Comparison of ENCODE assay signal across 8 cellular contexts in the genomic region with DNA sequence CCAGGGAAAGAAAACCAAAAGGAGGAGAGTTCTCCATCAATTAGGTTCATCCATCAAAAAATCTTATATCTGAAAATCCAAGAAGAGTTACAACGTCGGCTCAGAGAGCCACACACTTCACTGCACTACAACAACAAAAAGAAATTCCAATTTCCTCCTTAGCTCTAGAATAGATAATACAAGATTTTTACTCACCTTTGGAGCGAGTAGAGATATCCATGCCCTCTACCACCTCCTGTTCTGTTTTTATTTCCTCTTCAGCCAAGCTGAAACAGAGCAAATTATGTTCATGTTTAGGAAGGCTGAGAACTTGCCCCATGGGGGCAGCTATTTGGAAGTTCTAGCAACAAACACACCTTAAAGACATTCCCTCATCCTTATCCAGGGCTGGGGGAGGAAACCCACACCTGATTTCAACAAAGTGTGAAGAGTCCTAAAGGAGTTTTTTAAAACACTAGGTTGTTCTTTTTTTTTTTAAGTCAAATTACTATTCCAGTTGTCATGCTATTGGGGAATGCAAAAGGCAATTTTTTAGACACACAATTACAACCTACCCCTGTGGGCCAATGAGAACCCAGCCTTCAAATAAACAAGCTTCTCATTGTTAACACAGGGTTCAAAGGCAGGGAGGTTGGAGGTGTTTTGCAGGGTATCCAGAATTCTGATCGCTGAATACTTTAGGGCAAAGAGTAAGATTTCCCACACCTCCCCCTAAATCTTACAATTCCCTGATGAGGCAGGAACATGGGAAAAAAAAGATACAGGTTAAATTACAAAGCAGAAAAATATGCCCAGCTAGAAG. TPM values are rescaled to one million over a fixed set of nuclear protein-coding genes. Genes with fewer than 3 reads are reported as not detected.
DNase-seq lines count a peak whose midpoint lies in the region; ATAC-seq and TF ChIP-seq lines count a peak whose summit lies in the region.

No MANE protein-coding gene starts in this region.

- peaks cover 68% of the 10 kb centered on the region for H3K4me1 ChIP-seq in iPS-18a (ENCODE audit: control insufficient read depth, low read depth, low read length)
- H3K4me1 ChIP-seq in rectal smooth muscle tissue (ENCODE audit: control insufficient read depth, insufficient read depth, low read length), result peaks cover 56% of the 10 kb centered on the region

- TF ChIP-seq CTCF in VCaP (conservative IDR thresholded peaks at IDR 0.05) (no peak), foreskin fibroblast (IDR thresholded peaks at IDR 0.05; ENCODE audit: low read depth, low read length) (no peak)

- H3K4me3 ChIP-seq in iPS-18a (ENCODE audit: low read length), result peak overlapping the region; percentile 11
- H3K4me3 ChIP-seq in rectal smooth muscle tissue (ENCODE audit: low read length), result no peak overlapping the region
- no peak overlapping the region for H3K4me3 ChIP-seq in foreskin fibroblast (ENCODE audit: low read depth in 1 of 2, low read length in 2 of 2)

- DNase-seq in G401 (ENCODE audit: low spot score) (peak; percentile 55), foreskin fibroblast (no peak), NCI-H1048 (lab: John Stamatoyannopoulos, UW) (no peak)

- ATAC-seq in GM21619 (IDR thresholded peaks at IDR 0.05; ENCODE audit: unreplicated experiment) (no peak), HG02970 (IDR thresholded peaks at IDR 0.05; ENCODE audit: low FRiP score, unreplicated experiment) (no peak)

- in situ Hi-C loops in G401 (cut with HindIII; ENCODE audit: low sequenced_read_pairs), result no loop called here

- H3K9me3 ChIP-seq in iPS-18a (ENCODE audit: control insufficient read depth, low read depth, low read length), result no peaks in the 10 kb centered on the region

- H3K27ac ChIP-seq in VCaP (peak overlapping the region; percentile 100; the same call in 1 of the 2 replicates), iPS-18a (ENCODE audit: low read length) (peak overlapping the region; percentile 12), rectal smooth muscle tissue (ENCODE audit: low read depth, low read length) (peak overlapping the region; percentile 96)

- no peaks in the 10 kb centered on the region for H3K27me3 ChIP-seq in iPS-18a (ENCODE audit: control insufficient read depth, insufficient read depth, low read length)
- H3K27me3 ChIP-seq in rectal smooth muscle tissue (ENCODE audit: control insufficient read depth, insufficient read depth, low read length), result no peaks in the 10 kb centered on the region

- H3K36me3 ChIP-seq in iPS-18a (ENCODE audit: control insufficient read depth, low read depth, low read length), result peaks cover 40% of the 10 kb centered on the region
- H3K36me3 ChIP-seq in rectal smooth muscle tissue (ENCODE audit: control insufficient read depth, insufficient read depth, low read length), result peaks cover 6% of the 10 kb centered on the region

- H3K9ac ChIP-seq in iPS-18a (ENCODE audit: low read length), result peak overlapping the region; percentile 88
- H3K9ac ChIP-seq in rectal smooth muscle tissue (ENCODE audit: low read length), result no peak overlapping the region

RNA-seq across cellular contexts. Expression of gene ZMYND8, which starts 8.6 kb away (rescaled TPM):
- total RNA-seq in G401 (2014; rRNA removed; shearing (Covaris generic)), result 21.5 and 24.7 TPM in 2 replicates

Comparison
In these comparisons a context has a peak if more than half of its experiments do, and no peak if none do; other contexts are left out.
1. H3K27ac ChIP-seq: peak in every context shown above with its lines; median percentile 100 in VCaP; 96 in rectal smooth muscle tissue; 12 in iPS-18a.